ENCODE assay signal across 1 cellular context in genomic region chr5:135335031-135335828, GRCh38.
TF ChIP-seq lines count a peak whose summit lies in the region.

No MANE protein-coding gene starts in this region.

TF ChIP-seq in IMR-90, 13 proteins besides CTCF, POLR2A, EP300 and RAD21 (continued from another document):
- TF ChIP-seq BHLHE40 (IDR thresholded peaks at IDR 0.05; ENCODE audit: low read depth, low read length) (no peak), RFX5 (IDR thresholded peaks at IDR 0.05; ENCODE audit: low read depth, low read length) (no peak), CHD1 (IDR thresholded peaks at IDR 0.05; ENCODE audit: low read depth, low read length) (no peak), MAFK (IDR thresholded peaks at IDR 0.05; ENCODE audit: low read depth, low read length) (no peak), SMC3 (IDR thresholded peaks at IDR 0.05; ENCODE audit: low read depth, low read length) (no peak), MAZ (IDR thresholded peaks at IDR 0.05; ENCODE audit: borderline replicate concordance, low read depth, low read length) (no peak), MXI1 (IDR thresholded peaks at IDR 0.05; ENCODE audit: borderline replicate concordance, low read depth, low read length) (no peak), FOS (IDR thresholded peaks at IDR 0.05; ENCODE audit: low read depth, low read length) (no peak), CEBPB (IDR thresholded peaks at IDR 0.05; ENCODE audit: low read depth, low read length) (no peak), ELK1 (IDR thresholded peaks at IDR 0.05; ENCODE audit: borderline replicate concordance, low read depth, low read length) (no peak), NFE2L2 (IDR thresholded peaks at IDR 0.05; ENCODE audit: low read depth, low read length) (no peak), RCOR1 (IDR thresholded peaks at IDR 0.05; ENCODE audit: insufficient replicate concordance, low read length) (no peak)
